8 cellular contexts compared by ENCODE assay signal in genomic region chr10:95230677-95231586, GRCh38. TPM values are rescaled to one million over a fixed set of nuclear protein-coding genes. Genes with fewer than 3 reads are reported as not detected.
DNase-seq lines count a peak whose midpoint lies in the region; ATAC-seq and TF ChIP-seq lines count a peak whose summit lies in the region.
"Not testable (repeated sequence)": the region's sequence is repeated elsewhere in the genome, so short reads cannot be mapped to it uniquely, and the experiment has no call there.

No MANE protein-coding gene starts in this region.

- intact Hi-C loops in A673 (cut with micrococcal nuclease; ENCODE audit: unreplicated experiment); breast epithelium (cut with DNase I; ENCODE audit: low total_unique reads): not testable (repeated sequence)
- intact Hi-C loops in heart right ventricle (cut with DNase I): loop anchor here in 1 of 10 donors (10.0 kb wide), 1 partner anchor 46 kb away; no protein-coding TSS in a partner anchor
- intact Hi-C loops in naive thymus-derived CD4-positive, alpha-beta T cell (cut with micrococcal nuclease): loop anchor here in 1 of 2 donors (2.0 kb wide), 1 partner anchor 48 kb away; no protein-coding TSS in a partner anchor

- CTCF ChIA-PET in A673 (lab: Charles Lee); naive thymus-derived CD4-positive, alpha-beta T cell (lab: Charles Lee): not testable (repeated sequence)
- CTCF ChIA-PET in activated CD8-positive, alpha-beta T cell treated with anti-CD3 and anti-CD28 coated beads, Interleukin-2, amount 10 ng/mL, durations not matched to agents 7 days and 5 days (lab: Charles Lee): interaction anchor here (0.7 kb wide), 1 partner anchor 16 kb away, joined by 3 read pairs; no protein-coding TSS in a partner anchor

- 35 to 44% methylated on average over 33 to 35 of the region's 36 CpGs for WGBS in heart right ventricle, 2 donors

- H3K9me3 Mint-ChIP-seq in IgD-negative memory B cell; activated CD8-positive, alpha-beta T cell treated with anti-CD3 and anti-CD28 coated beads, Interleukin-2, amount 10 ng/mL, durations not matched to agents 7 days and 5 days (ENCODE audit: insufficient read depth); naive thymus-derived CD4-positive, alpha-beta T cell: not testable (repeated sequence)

- DNase-seq in A673 (ENCODE audit: low spot score) (peak; percentile 13), heart right ventricle (peak in 1 of 2 donors; percentile 56)
- peak; percentile 49 for DNase-seq in activated CD8-positive, alpha-beta T cell treated with anti-CD3 and anti-CD28 coated beads, Interleukin-2, amount 10 ng/mL, durations not matched to agents 7 days and 5 days
- not testable (repeated sequence) for DNase-seq in breast epithelium (ENCODE audit: low spot score in 2 of 2)
- DNase-seq in naive thymus-derived CD4-positive, alpha-beta T cell: peak in 7 of 9 donors; percentile 26 to 64 (median 46)
- DNase-seq in stimulated activated CD4-positive, alpha-beta T cell treated with anti-CD3 and anti-CD28 coated beads, Interleukin-4, amount 100 ng/mL, for 4 hours: peak; percentile 47 to 52

- not testable (repeated sequence) for TF ChIP-seq POLR2A in breast epithelium (IDR thresholded peaks at IDR 0.05)

- POLR2A ChIA-PET in A673 (lab: Charles Lee; ENCODE audit: low non-redundant PET); activated CD8-positive, alpha-beta T cell treated with anti-CD3 and anti-CD28 coated beads, Interleukin-2, amount 10 ng/mL, durations not matched to agents 7 days and 5 days (lab: Charles Lee); naive thymus-derived CD4-positive, alpha-beta T cell (lab: Charles Lee): not testable (repeated sequence)

- H3K27ac ChIP-seq in A673 (ENCODE audit: low read depth, low read length, poor library complexity, severe bottlenecking): not testable (repeated sequence)
- H3K27ac ChIP-seq in breast epithelium: peak overlapping the region; percentile 20 to 65
- peak overlapping the region in 4 of 10 donors; percentile 21 to 62 (median 58) for H3K27ac ChIP-seq in heart right ventricle
- peak overlapping the region; percentile 10 for H3K27ac ChIP-seq in naive thymus-derived CD4-positive, alpha-beta T cell (ENCODE audit: low read depth, low read length)

- not testable (repeated sequence) for H3K27me3 Mint-ChIP-seq in IgD-negative memory B cell; activated CD8-positive, alpha-beta T cell treated with anti-CD3 and anti-CD28 coated beads, Interleukin-2, amount 10 ng/mL, durations not matched to agents 7 days and 5 days (ENCODE audit: low read depth); naive thymus-derived CD4-positive, alpha-beta T cell

- H3K4me3 ChIP-seq in A673 (ENCODE audit: low read depth, low read length, poor library complexity, severe bottlenecking) (peak overlapping the region; percentile 19), breast epithelium (peak overlapping the region; percentile 17 to 57 (median 53)), heart right ventricle (peak overlapping the region; percentile 22 to 61 (median 50))
- H3K4me3 ChIP-seq in naive thymus-derived CD4-positive, alpha-beta T cell (ENCODE audit: low read length): peak overlapping the region; percentile 58

- not testable (repeated sequence) for H3K9me3 ChIP-seq in A673 (ENCODE audit: low read depth, low read length, poor library complexity, severe bottlenecking); breast epithelium; heart right ventricle; naive thymus-derived CD4-positive, alpha-beta T cell (ENCODE audit: control insufficient read depth in 2 of 3, low read length in 3 of 3)

- H3K36me3 ChIP-seq in A673 (ENCODE audit: insufficient read depth, low read length, poor library complexity, severe bottlenecking); breast epithelium; naive thymus-derived CD4-positive, alpha-beta T cell (ENCODE audit: control insufficient read depth in 2 of 3, insufficient read depth in 3 of 3, low read length in 3 of 3): not testable (repeated sequence)
- peaks cover 0 to 40% (median 21%) of the 10 kb centered on the region in 9 donors for H3K36me3 ChIP-seq in heart right ventricle

- not testable (repeated sequence) for H3K4me1 ChIP-seq in A673 (ENCODE audit: insufficient read depth, low read length, poor library complexity, severe bottlenecking); breast epithelium; heart right ventricle; naive thymus-derived CD4-positive, alpha-beta T cell (ENCODE audit: control insufficient read depth in 2 of 2, insufficient read depth in 2 of 2, low read length in 2 of 2)

- not testable (repeated sequence) for BruUV-seq in A673 (replicated peaks; lab: Mats Ljungman, UMichigan)

- peak; percentile 47 for ATAC-seq in GM19351 (IDR thresholded peaks at IDR 0.05; ENCODE audit: unreplicated experiment)
- peak; percentile 74 for ATAC-seq in activated CD8-positive, alpha-beta T cell treated with anti-CD3 and anti-CD28 coated beads, Interleukin-2, amount 10 ng/mL, durations not matched to agents 7 days and 5 days
- peak; percentile 44 to 87 (median 74) for ATAC-seq in heart right ventricle
- peak; percentile 75 for ATAC-seq in naive thymus-derived CD4-positive, alpha-beta T cell

- H3K27me3 ChIP-seq in A673 (replicated peaks; ENCODE audit: insufficient read depth, low read depth, low read length, poor library complexity); breast epithelium; heart right ventricle; naive thymus-derived CD4-positive, alpha-beta T cell (ENCODE audit: control insufficient read depth in 2 of 2, insufficient read depth in 2 of 2, low read length in 2 of 2): not testable (repeated sequence)

- H3K36me3 Mint-ChIP-seq in IgD-negative memory B cell: peaks cover 19% of the 10 kb centered on the region
- H3K36me3 Mint-ChIP-seq in activated CD8-positive, alpha-beta T cell treated with anti-CD3 and anti-CD28 coated beads, Interleukin-2, amount 10 ng/mL, durations not matched to agents 7 days and 5 days (ENCODE audit: low read depth): not testable (repeated sequence)
- H3K36me3 Mint-ChIP-seq in naive thymus-derived CD4-positive, alpha-beta T cell: peaks cover 0 to 21% (median 3%) of the 10 kb centered on the region in 5 donors

- not testable (repeated sequence) for TF ChIP-seq CTCF in A673 (conservative IDR thresholded peaks at IDR 0.05; ENCODE audit: low read depth, low read length); breast epithelium (IDR thresholded peaks at IDR 0.05); heart right ventricle (IDR thresholded peaks at IDR 0.05)

- peak overlapping the region; percentile 85 to 97 (median 94) for H3K4me3 Mint-ChIP-seq in IgD-negative memory B cell
- peak overlapping the region; percentile 69 for H3K4me3 Mint-ChIP-seq in activated CD8-positive, alpha-beta T cell treated with anti-CD3 and anti-CD28 coated beads, Interleukin-2, amount 10 ng/mL, durations not matched to agents 7 days and 5 days
- H3K4me3 Mint-ChIP-seq in naive thymus-derived CD4-positive, alpha-beta T cell: peak overlapping the region; percentile 65 to 92 (median 86)

- peak overlapping the region; percentile 70 to 90 (median 88) for H3K27ac Mint-ChIP-seq in IgD-negative memory B cell
- H3K27ac Mint-ChIP-seq in activated CD8-positive, alpha-beta T cell treated with anti-CD3 and anti-CD28 coated beads, Interleukin-2, amount 10 ng/mL, durations not matched to agents 7 days and 5 days: peak overlapping the region; percentile 75
- H3K27ac Mint-ChIP-seq in naive thymus-derived CD4-positive, alpha-beta T cell: peak overlapping the region in 7 of 9 donors; percentile 22 to 86 (median 62)

- H3K4me1 Mint-ChIP-seq in IgD-negative memory B cell: peaks cover 10 to 20% (median 14%) of the 10 kb centered on the region in 3 donors
- H3K4me1 Mint-ChIP-seq in activated CD8-positive, alpha-beta T cell treated with anti-CD3 and anti-CD28 coated beads, Interleukin-2, amount 10 ng/mL, durations not matched to agents 7 days and 5 days (ENCODE audit: low read depth): peaks cover 19% of the 10 kb centered on the region
- peaks cover 0 to 22% (median 10%) of the 10 kb centered on the region in 7 donors for H3K4me1 Mint-ChIP-seq in naive thymus-derived CD4-positive, alpha-beta T cell

RNA-seq across cellular contexts. Expression of gene ACSM6, which starts 36.9 kb away (rescaled TPM):
- total RNA-seq in A673 (2021) (not detected in 2 replicates), breast epithelium (under 1 TPM in 1 of 3 donors, not detected in 2; 0.66 TPM), heart right ventricle (not detected)
- polyA plus RNA-seq in IgD-negative memory B cell (not detected), heart right ventricle (not detected)
- total RNA-seq in activated CD8-positive, alpha-beta T cell treated with anti-CD3 and anti-CD28 coated beads, Interleukin-2, amount 10 ng/mL, durations not matched to agents 7 days and 5 days: not detected
- not detected for total RNA-seq in naive thymus-derived CD4-positive, alpha-beta T cell
- not detected for polyA plus RNA-seq in naive thymus-derived CD4-positive, alpha-beta T cell

RNA-seq across cellular contexts. Expression of gene PDLIM1, which starts 59.9 kb away (rescaled TPM):
- 0.32 and 0.74 TPM in 2 replicates for total RNA-seq in A673 (2021)
- polyA plus RNA-seq in IgD-negative memory B cell: 357 TPM
- total RNA-seq in activated CD8-positive, alpha-beta T cell treated with anti-CD3 and anti-CD28 coated beads, Interleukin-2, amount 10 ng/mL, durations not matched to agents 7 days and 5 days: 1 to 10 TPM; 9.4 to 9.5 TPM
- 100 to 1,000 TPM in 1 of 3 donors, 10 to 100 TPM in 2; 80.8 to 143 (median 87.7) TPM for total RNA-seq in breast epithelium
- total RNA-seq in heart right ventricle: 100 to 1,000 TPM; 201 to 467 (median 347) TPM
- polyA plus RNA-seq in heart right ventricle: 100 to 1,000 TPM; 152 to 247 TPM
- total RNA-seq in naive thymus-derived CD4-positive, alpha-beta T cell: 10 to 100 TPM in 2 of 5 experiments, under 1 TPM in 3; 0.32 to 27.6 (median 0.61) TPM
- polyA plus RNA-seq in naive thymus-derived CD4-positive, alpha-beta T cell: 1 to 10 TPM in 1 of 2 donors, under 1 TPM in 1; 0.89 to 1.2 TPM
